In the genomic region with DNA sequence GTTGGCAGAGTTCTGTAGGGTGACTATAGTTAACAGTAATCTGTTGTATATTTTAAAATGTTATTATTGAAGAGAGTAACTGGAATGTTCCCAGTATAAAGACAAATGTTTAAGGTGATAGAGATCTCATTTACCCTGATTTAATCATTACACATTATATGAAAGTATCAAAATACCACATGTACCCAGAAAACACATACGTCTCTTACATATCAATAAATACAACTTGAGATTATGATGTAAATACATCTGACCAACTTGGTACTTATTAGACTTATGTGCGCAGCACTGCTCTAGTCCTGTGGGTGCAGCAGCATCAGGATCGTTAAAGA, we compare ENCODE assay signal across 8 cellular contexts. TPM values are rescaled to one million over a fixed set of nuclear protein-coding genes. Genes with fewer than 3 reads are reported as not detected.
A peak's percentile ranks its signal among the peaks of the same experiment; 100 is the strongest.
DNase-seq lines count a peak whose midpoint lies in the region; ATAC-seq and TF ChIP-seq lines count a peak whose summit lies in the region.

No MANE protein-coding gene starts in this region.

- no peaks in the 10 kb centered on the region for H3K27me3 ChIP-seq in spleen (replicated peaks in 1 of 7)

- peaks cover 4 to 31% (median 25%) of the 10 kb centered on the region in 6 donors for H3K36me3 ChIP-seq in spleen

- intact Hi-C loops in spleen (cut with DNase I; ENCODE audit: low total_unique reads) = no loop called here

- H3K9me3 Mint-ChIP-seq in HFFc6 = no peaks in the 10 kb centered on the region
- no peaks in the 10 kb centered on the region for H3K9me3 Mint-ChIP-seq in activated CD8-positive, alpha-beta T cell treated with anti-CD3 and anti-CD28 coated beads, Interleukin-2, amount 10 ng/mL, durations not matched to agents 7 days and 5 days (ENCODE audit: insufficient read depth)

- CTCF ChIA-PET in activated CD8-positive, alpha-beta T cell treated with anti-CD3 and anti-CD28 coated beads, Interleukin-2, amount 10 ng/mL, durations not matched to agents 7 days and 5 days (lab: Charles Lee) = interaction anchor here (1.1 to 1.5 kb wide), 3 partner anchors 15 to 45 kb away, joined by 3 to 4 read pairs (median 4); partner anchors contain the start of gene TNFRSF9

- ATAC-seq in activated CD8-positive, alpha-beta T cell treated with anti-CD3 and anti-CD28 coated beads, Interleukin-2, amount 10 ng/mL, durations not matched to agents 7 days and 5 days = no peak
- ATAC-seq in GM18868 (IDR thresholded peaks at IDR 0.05; ENCODE audit: unreplicated experiment) = no peak
- ATAC-seq in GM18505 (IDR thresholded peaks at IDR 0.05; ENCODE audit: unreplicated experiment) = no peak

- H3K9me3 ChIP-seq in spleen = no peaks in the 10 kb centered on the region

- peaks cover 34% of the 10 kb centered on the region for H3K4me1 Mint-ChIP-seq in HFFc6 (ENCODE audit: low read depth)
- H3K4me1 Mint-ChIP-seq in activated CD8-positive, alpha-beta T cell treated with anti-CD3 and anti-CD28 coated beads, Interleukin-2, amount 10 ng/mL, durations not matched to agents 7 days and 5 days (ENCODE audit: low read depth) = peaks cover 61% of the 10 kb centered on the region

- peak overlapping the region; percentile 94 for H3K27ac Mint-ChIP-seq in HFFc6
- peak overlapping the region; percentile 99 for H3K27ac Mint-ChIP-seq in activated CD8-positive, alpha-beta T cell treated with anti-CD3 and anti-CD28 coated beads, Interleukin-2, amount 10 ng/mL, durations not matched to agents 7 days and 5 days

- TF ChIP-seq CTCF in HFFc6 (IDR thresholded peaks at IDR 0.05) (no peak), spleen (IDR thresholded peaks at IDR 0.05 in 8 of 11, conservative IDR thresholded peaks at IDR 0.05 in 3 of 11) (no peak)

- H3K27ac ChIP-seq in spleen = peak overlapping the region; percentile 88 to 98 (median 96)

- POLR2A ChIA-PET in activated CD8-positive, alpha-beta T cell treated with anti-CD3 and anti-CD28 coated beads, Interleukin-2, amount 10 ng/mL, durations not matched to agents 7 days and 5 days (lab: Charles Lee) = interaction anchor here (0.6 to 2.1 kb wide), 12 partner anchors 9 to 689 kb away, joined by 3 to 15 read pairs (median 4); partner anchors contain the start of gene TNFRSF9

- no peaks in the 10 kb centered on the region; the same call in 1 of the 2 replicates for H3K27me3 Mint-ChIP-seq in HFFc6 (ENCODE audit: insufficient read depth)
- no peaks in the 10 kb centered on the region for H3K27me3 Mint-ChIP-seq in activated CD8-positive, alpha-beta T cell treated with anti-CD3 and anti-CD28 coated beads, Interleukin-2, amount 10 ng/mL, durations not matched to agents 7 days and 5 days (ENCODE audit: low read depth)

- TF ChIP-seq POLR2A in spleen (IDR thresholded peaks at IDR 0.05) (no peak), GM18505 (IDR thresholded peaks at IDR 0.05; ENCODE audit: borderline replicate concordance, extremely low read depth, insufficient read depth, insufficient read length) (no peak)

- peaks cover 17% of the 10 kb centered on the region for H3K36me3 Mint-ChIP-seq in HFFc6 (ENCODE audit: low read depth)
- peaks cover 39% of the 10 kb centered on the region for H3K36me3 Mint-ChIP-seq in activated CD8-positive, alpha-beta T cell treated with anti-CD3 and anti-CD28 coated beads, Interleukin-2, amount 10 ng/mL, durations not matched to agents 7 days and 5 days (ENCODE audit: low read depth)

- H3K4me1 ChIP-seq in spleen = peaks cover 16 to 58% (median 50%) of the 10 kb centered on the region in 6 donors

- WGBS in spleen, 5 donors = 0 to 2% (median 1%) methylated on average over 3 of the region's 3 CpGs

- H3K4me3 Mint-ChIP-seq in HFFc6 = peak overlapping the region; percentile 99
- peak overlapping the region; percentile 97 for H3K4me3 Mint-ChIP-seq in activated CD8-positive, alpha-beta T cell treated with anti-CD3 and anti-CD28 coated beads, Interleukin-2, amount 10 ng/mL, durations not matched to agents 7 days and 5 days

- DNase-seq in HFFc6 = no peak
- DNase-seq in activated CD8-positive, alpha-beta T cell treated with anti-CD3 and anti-CD28 coated beads, Interleukin-2, amount 10 ng/mL, durations not matched to agents 7 days and 5 days = no peak
- DNase-seq in spleen = no peak
- DNase-seq in NCI-H2081 treated with DMSO at 0.1 percent for 48 hours (lab: John Stamatoyannopoulos, UW) = no peak
- DNase-seq in RKO (ENCODE audit: low spot score) = no peak

- peak overlapping the region; percentile 73 for H3K4me3 ChIP-seq in iPS-11a (ENCODE audit: low read depth, low read length)
- H3K4me3 ChIP-seq in spleen = peak overlapping the region; percentile 37 to 88 (median 85)

RNA-seq across cellular contexts. Expression of gene PARK7, which starts 0.7 kb away (rescaled TPM):
- total RNA-seq in HFFc6 (2021; fragmentation: NEBNext Ultra II Directional; extraction: Animal tissue kit (Norgen Biotek cat#: 25700)) = 100 to 1,000 TPM; 331 to 377 (median 362) TPM
- total RNA-seq in activated CD8-positive, alpha-beta T cell treated with anti-CD3 and anti-CD28 coated beads, Interleukin-2, amount 10 ng/mL, durations not matched to agents 7 days and 5 days = 100 to 1,000 TPM; 296 to 302 TPM
- total RNA-seq in spleen = 100 to 1,000 TPM in 6 of 7 donors, 10 to 100 TPM in 1; 93.5 to 183 (median 160) TPM
- polyA plus RNA-seq in spleen = 100 to 1,000 TPM; 274 to 370 (median 289) TPM

RNA-seq across cellular contexts. Expression of gene TNFRSF9, which starts 20.2 kb away (rescaled TPM):
- total RNA-seq in HFFc6 (2021; fragmentation: NEBNext Ultra II Directional; extraction: Animal tissue kit (Norgen Biotek cat#: 25700)) = not detected
- 1 to 10 TPM in 1 of 2 experiments, under 1 TPM in 1; 0.94 to 1.3 TPM for total RNA-seq in activated CD8-positive, alpha-beta T cell treated with anti-CD3 and anti-CD28 coated beads, Interleukin-2, amount 10 ng/mL, durations not matched to agents 7 days and 5 days
- 10 to 100 TPM in 1 of 7 donors, 1 to 10 TPM in 6; 2.5 to 11.7 (median 3.3) TPM for total RNA-seq in spleen
- 1 to 10 TPM; 2.2 to 6.3 (median 4.0) TPM for polyA plus RNA-seq in spleen
